In genomic region chr16:23504453-23505179, GRCh38 we compare ENCODE assay signal across 9 cellular contexts. TPM values are rescaled to one million over a fixed set of nuclear protein-coding genes. Genes with fewer than 3 reads are reported as not detected.
A peak's percentile ranks its signal among the peaks of the same experiment; 100 is the strongest.
DNase-seq lines count a peak whose midpoint lies in the region; ATAC-seq and TF ChIP-seq lines count a peak whose summit lies in the region.
"Had no signal": no experiment of that assay in that cellular context is flagged by ENCODE, and none has a peak within 500 bp of the region (broad histone marks: within the 10 kb centered on the region; RNA-seq: fewer than 3 reads in every experiment).

No MANE protein-coding gene starts in this region.

- H3K4me1 ChIP-seq in HUES48 (ENCODE audit: control insufficient read depth, insufficient read depth, low read length) (peaks cover 39% of the 10 kb centered on the region), mammary epithelial cell (ENCODE audit: insufficient read depth, low read length) (peaks cover 37% of the 10 kb centered on the region), lower lobe of right lung (peaks cover 90% of the 10 kb centered on the region)

- H3K27ac ChIP-seq in HUES48 (ENCODE audit: low read depth, low read length) (peak overlapping the region; percentile 63), mammary epithelial cell (ENCODE audit: insufficient read depth, low read depth, low read length) (peak overlapping the region; percentile 8), lower lobe of right lung (peak overlapping the region; percentile 63)
- H3K27ac ChIP-seq: VCaP had no signal

- no peak overlapping the region for H3K9ac ChIP-seq in HUES48 (ENCODE audit: low read depth, low read length)
- no peak overlapping the region for H3K9ac ChIP-seq in mammary epithelial cell (ENCODE audit: insufficient read depth, low read length)

- peaks cover 22% of the 10 kb centered on the region for H3K36me3 ChIP-seq in HUES48 (ENCODE audit: control insufficient read depth, insufficient read depth, low read length)
- no peaks in the 10 kb centered on the region for H3K36me3 ChIP-seq in mammary epithelial cell (ENCODE audit: insufficient read depth, low read length)
- H3K36me3 ChIP-seq in lower lobe of right lung: no peaks in the 10 kb centered on the region

- in situ Hi-C loops in mammary epithelial cell (cut with MboI; ENCODE audit: low sequenced_read_pairs in 2 of 2): loop anchor here in 1 of 2 donors (10.0 kb wide), 1 partner anchor 50 kb away; the partner anchor contains the start of gene COG7

- TF ChIP-seq CTCF in WTC11 (IDR thresholded peaks at IDR 0.05) (no peak), mammary epithelial cell (conservative IDR thresholded peaks at IDR 0.05 in 1 of 2, IDR thresholded peaks at IDR 0.05 in 1 of 2; ENCODE audit: extremely low read depth in 1 of 2, insufficient read depth in 1 of 2, low read depth in 1 of 2, low read length in 2 of 2) (no peak), lower lobe of right lung (IDR thresholded peaks at IDR 0.05) (no peak)

- H3K9me3 Mint-ChIP-seq in WTC11: no peaks in the 10 kb centered on the region

- dilution Hi-C loops in mammary epithelial cell (cut with HindIII; ENCODE audit: low sequenced_read_pairs): no loop called here

- CTCF ChIA-PET in WTC11 (lab: Charles Lee): interaction anchor here (0.7 to 2.0 kb wide), 4 partner anchors 16 to 93 kb away, joined by 3 to 6 read pairs (median 4); no protein-coding TSS in a partner anchor
- CTCF ChIA-PET in mammary epithelial cell (lab: Charles Lee; ENCODE audit: low non-redundant PET): no interaction called here

- H4K20me1 ChIP-seq in mammary epithelial cell (ENCODE audit: insufficient read depth, low read length): no peaks in the 10 kb centered on the region

- H3K27me3 Mint-ChIP-seq in WTC11 (ENCODE audit: low read depth): no peaks in the 10 kb centered on the region

- peak; percentile 29 for DNase-seq in COLO668 (lab: John Stamatoyannopoulos, UW; ENCODE audit: unreplicated experiment)
- DNase-seq in WTC11 (ENCODE audit: low spot score): no peak
- DNase-seq in mammary epithelial cell: peak; percentile 96
- DNase-seq in lower lobe of right lung: peak; percentile 75
- DNase-seq in stimulated activated CD8-positive, alpha-beta memory T cell treated with anti-CD3 and anti-CD28 coated beads, Interleukin-15, amount 100 ng/mL, for 24 hours (ENCODE audit: low read depth): peak; percentile 35
- DNase-seq in NCI-H526 treated with DMSO at 0.1 percent for 48 hours (lab: John Stamatoyannopoulos, UW): no peak

- H3K27ac Mint-ChIP-seq in WTC11: no peak overlapping the region

- POLR2A ChIA-PET in WTC11 (lab: Charles Lee): no interaction called here

- peaks cover 70% of the 10 kb centered on the region for H3K4me1 Mint-ChIP-seq in WTC11

- no peaks in the 10 kb centered on the region for H3K9me3 ChIP-seq in HUES48 (ENCODE audit: control insufficient read depth, insufficient read depth, low read length)
- H3K9me3 ChIP-seq in mammary epithelial cell (replicated peaks; ENCODE audit: insufficient read depth, low read length): no peaks in the 10 kb centered on the region
- no peaks in the 10 kb centered on the region for H3K9me3 ChIP-seq in lower lobe of right lung

- peak; percentile 63 for ATAC-seq in GM21381 (IDR thresholded peaks at IDR 0.05; ENCODE audit: unreplicated experiment)
- peak; percentile 10; the same call in 1 of the 2 replicates for ATAC-seq in WTC11
- ATAC-seq in lower lobe of right lung: peak; percentile 75 to 78

- H3K4me3 ChIP-seq in HUES48 (ENCODE audit: low read depth, low read length) (no peak overlapping the region), mammary epithelial cell (replicated peaks in 1 of 3; ENCODE audit: insufficient read depth in 1 of 3, low read depth in 2 of 3, low read length in 3 of 3) (no peak overlapping the region), lower lobe of right lung (no peak overlapping the region)

- peak overlapping the region; percentile 39 for H3K4me2 ChIP-seq in mammary epithelial cell (ENCODE audit: insufficient read depth, low read depth, low read length)

- no peak overlapping the region for H2AFZ ChIP-seq in mammary epithelial cell (ENCODE audit: low read depth, low read length)

- H3K36me3 Mint-ChIP-seq in WTC11: peaks cover 12% of the 10 kb centered on the region

- no peak overlapping the region for H3K4me3 Mint-ChIP-seq in WTC11

- WGBS in mammary epithelial cell (ENCODE audit: low coverage, missing lambda C conversion rate): 33% methylated on average over 13 of the region's 13 CpGs

- intact Hi-C loops in mammary epithelial cell (cut with micrococcal nuclease) (loop anchor here (1.0 to 5.0 kb wide), 4 partner anchors 52 to 322 kb away; partner anchors contain the start of genes COG7, EARS2, SCNN1G and UBFD1), lower lobe of right lung (cut with DNase I) (no loop called here)

- no TSS peak for BruUV-seq in mammary epithelial cell (replicated peaks; lab: Mats Ljungman, UMichigan)

- H3K27me3 ChIP-seq in HUES48 (ENCODE audit: control insufficient read depth, insufficient read depth, low read length): no peaks in the 10 kb centered on the region
- H3K27me3 ChIP-seq in mammary epithelial cell (ENCODE audit: insufficient read depth, low read length): no peaks in the 10 kb centered on the region
- no peaks in the 10 kb centered on the region for H3K27me3 ChIP-seq in lower lobe of right lung (ENCODE audit: low read depth)

- H3K79me2 ChIP-seq in mammary epithelial cell (ENCODE audit: insufficient read depth, low read length): peaks cover 65% of the 10 kb centered on the region

TF ChIP-seq in WTC11, 78 proteins besides CTCF, POLR2A, EP300 and RAD21 (continues in another document):
- TF ChIP-seq FOXJ3 (CRISPR knock-in tag; IDR thresholded peaks at IDR 0.05; ENCODE audit: borderline replicate concordance) (no peak), NFYB (CRISPR knock-in tag; conservative IDR thresholded peaks at IDR 0.05; ENCODE audit: low read depth) (no peak), MXD4 (CRISPR knock-in tag; IDR thresholded peaks at IDR 0.05; ENCODE audit: borderline replicate concordance) (no peak), SMAD3 (CRISPR knock-in tag; IDR thresholded peaks at IDR 0.05; ENCODE audit: borderline replicate concordance) (no peak), SMAD4 (CRISPR knock-in tag; IDR thresholded peaks at IDR 0.05) (no peak), CREB1 (CRISPR knock-in tag; IDR thresholded peaks at IDR 0.05) (no peak), AR (CRISPR knock-in tag; IDR thresholded peaks at IDR 0.05) (no peak), FOXP4 (CRISPR knock-in tag; IDR thresholded peaks at IDR 0.05) (no peak), ZNF232 (CRISPR knock-in tag; IDR thresholded peaks at IDR 0.05) (no peak), TCF7 (CRISPR knock-in tag; IDR thresholded peaks at IDR 0.05; ENCODE audit: low read depth) (no peak), ZNF416 (CRISPR knock-in tag; IDR thresholded peaks at IDR 0.05) (no peak), NR2C2 (CRISPR knock-in tag; IDR thresholded peaks at IDR 0.05) (no peak), ELF4 (CRISPR knock-in tag; IDR thresholded peaks at IDR 0.05; ENCODE audit: low read depth) (no peak)

RNA-seq across cellular contexts. Expression of gene GGA2, which starts 5.7 kb away (rescaled TPM):
- total RNA-seq in WTC11 (2021) (107 to 122 TPM (median 122 TPM) in 3 replicates), mammary epithelial cell (10 to 100 TPM; 29.2 to 33.2 TPM), lower lobe of right lung (204 TPM)
- polyA plus RNA-seq in mammary epithelial cell: 11.5 TPM
- 40.6 TPM for polyA minus RNA-seq in mammary epithelial cell

RNA-seq across cellular contexts. Expression of gene COG7, which starts 51.6 kb away (rescaled TPM):
- total RNA-seq in WTC11 (2021): 21.6 to 22.6 TPM (median 21.9 TPM) in 3 replicates
- 10 to 100 TPM; 19.2 to 20.8 TPM for total RNA-seq in mammary epithelial cell
- polyA plus RNA-seq in mammary epithelial cell: 20.1 TPM
- polyA minus RNA-seq in mammary epithelial cell: 12.4 TPM
- 21.3 TPM for total RNA-seq in lower lobe of right lung

RNA-seq across cellular contexts. Expression of gene EARS2, which starts 52.5 kb away (rescaled TPM):
- 47.9 to 55.9 TPM (median 53.5 TPM) in 3 replicates for total RNA-seq in WTC11 (2021)
- 10 to 100 TPM; 30.1 to 47.7 TPM for total RNA-seq in mammary epithelial cell
- polyA plus RNA-seq in mammary epithelial cell: 25.6 TPM
- polyA minus RNA-seq in mammary epithelial cell: 93.5 TPM
- total RNA-seq in lower lobe of right lung: 19.5 TPM

RNA-seq across cellular contexts. Expression of gene UBFD1, which starts 52.9 kb away (rescaled TPM):
- total RNA-seq in WTC11 (2021) (109 to 128 TPM (median 115 TPM) in 3 replicates), mammary epithelial cell (10 to 100 TPM; 57.3 to 79.7 TPM), lower lobe of right lung (39.1 TPM)
- polyA plus RNA-seq in mammary epithelial cell: 35.5 TPM
- polyA minus RNA-seq in mammary epithelial cell: 36.4 TPM

Comparison
In these comparisons a context has a peak if more than half of its experiments do, and no peak if none do; other contexts are left out.
1. DNase-seq: peak in COLO668 (single experiment), mammary epithelial cell (single experiment), lower lobe of right lung (single experiment) and stimulated activated CD8-positive, alpha-beta memory T cell treated with anti-CD3 and anti-CD28 coated beads, Interleukin-15, amount 100 ng/mL, for 24 hours (single experiment); none in WTC11 (single experiment) and NCI-H526 treated with DMSO at 0.1 percent for 48 hours (single experiment).
2. ATAC-seq: peak in every context shown above with its lines; median percentile 76 in lower lobe of right lung; 63 in GM21381; 10 in WTC11.
3. H3K27ac ChIP-seq: peak in every context shown above with its lines; median percentile 63 in HUES48; 63 in lower lobe of right lung; 8 in mammary epithelial cell.